In the genomic region with DNA sequence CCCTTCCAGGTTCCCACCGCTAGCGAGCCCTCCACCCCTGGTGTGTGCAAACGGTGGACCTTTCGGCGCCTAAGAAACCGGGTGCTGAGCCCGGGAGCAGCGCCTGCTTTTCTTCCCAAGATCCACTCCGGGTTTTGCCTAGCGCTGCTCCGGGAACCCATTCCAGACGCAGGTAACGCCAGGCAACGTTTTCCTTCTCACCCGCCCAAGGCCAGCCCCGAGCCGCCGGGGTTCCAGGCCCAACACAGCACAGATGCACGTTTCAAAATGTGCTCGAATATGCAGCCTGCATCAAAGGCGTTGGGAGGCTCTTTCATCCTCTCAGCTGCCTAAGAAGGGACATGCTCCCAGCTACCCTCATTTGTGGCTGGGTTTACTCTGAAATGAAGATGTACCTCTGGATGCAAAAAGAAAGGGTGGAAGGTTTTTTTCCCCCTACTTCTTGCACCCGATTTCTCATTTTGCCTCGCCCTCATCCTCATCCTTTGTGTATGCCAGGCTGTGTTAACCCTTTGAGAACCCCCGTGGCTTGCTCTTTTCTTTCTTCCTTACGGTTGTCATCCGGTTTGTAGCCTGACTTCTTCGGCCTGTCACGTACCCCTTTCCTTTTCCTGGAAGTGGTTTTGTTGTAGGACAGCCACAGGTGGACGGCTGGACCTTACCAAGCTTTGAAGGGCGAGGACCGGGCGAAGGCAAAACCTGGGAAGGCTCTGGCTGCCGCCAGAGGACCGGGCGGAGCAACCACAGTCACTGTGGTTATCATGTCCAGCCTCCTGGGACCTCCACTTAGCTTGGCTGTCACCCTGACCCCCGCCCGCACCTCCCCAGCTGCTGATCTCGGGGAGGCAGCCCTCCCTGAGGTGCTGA, we compare ENCODE assay signal across 7 cellular contexts.
DNase-seq lines count a peak whose midpoint lies in the region; ATAC-seq and TF ChIP-seq lines count a peak whose summit lies in the region.

No MANE protein-coding gene starts in this region.

- H3K4me2 ChIP-seq in skeletal muscle satellite cell (ENCODE audit: low read length): peak overlapping the region; percentile 92

- TF ChIP-seq CTCF in breast epithelium (IDR thresholded peaks at IDR 0.05): no peak

- H3K36me3 ChIP-seq in breast epithelium (no peaks in the 10 kb centered on the region), skeletal muscle satellite cell (ENCODE audit: insufficient read depth, low read length) (no peaks in the 10 kb centered on the region)

- ATAC-seq in GM18519 (IDR thresholded peaks at IDR 0.05; ENCODE audit: low FRiP score, unreplicated experiment) (peak; percentile 80), HG02943 (IDR thresholded peaks at IDR 0.05; ENCODE audit: low read depth, unreplicated experiment) (peak; percentile 82)

- intact Hi-C loops in breast epithelium (cut with DNase I; ENCODE audit: low total_unique reads): no loop called here

- H3K9me3 ChIP-seq in breast epithelium (no peaks in the 10 kb centered on the region), iPS-18c (ENCODE audit: control insufficient read depth, insufficient read depth, low read length) (no peaks in the 10 kb centered on the region), skeletal muscle satellite cell (replicated peaks; ENCODE audit: low read length) (no peaks in the 10 kb centered on the region)

- H3K27me3 ChIP-seq in breast epithelium: no peaks in the 10 kb centered on the region
- peaks cover 7% of the 10 kb centered on the region for H3K27me3 ChIP-seq in skeletal muscle satellite cell (ENCODE audit: control insufficient read depth, insufficient read depth, low read length)

- H3K4me1 ChIP-seq in breast epithelium (peaks cover 0 to 4% of the 10 kb centered on the region in 2 donors), skeletal muscle satellite cell (ENCODE audit: control insufficient read depth, insufficient read depth, low read length) (peaks cover 8% of the 10 kb centered on the region)

- peak overlapping the region; percentile 62 for H3K9ac ChIP-seq in skeletal muscle satellite cell (ENCODE audit: low read depth, low read length)

- TF ChIP-seq POLR2A in breast epithelium (IDR thresholded peaks at IDR 0.05): no peak

- DNase-seq in NCI-H1694 treated with DMSO at 0.1 percent for 48 hours (lab: John Stamatoyannopoulos, UW): peak; percentile 84
- peak; percentile 7 for DNase-seq in T-helper 22 cell (ENCODE audit: low read depth)
- DNase-seq in breast epithelium (ENCODE audit: low spot score in 2 of 2): peak; percentile 66 to 85

- H3K27ac ChIP-seq in breast epithelium: peak overlapping the region; percentile 27 to 70

- peak overlapping the region; percentile 37 to 64 (median 50) for H3K4me3 ChIP-seq in breast epithelium
- peak overlapping the region; percentile 44; the same call in 1 of the 2 replicates for H3K4me3 ChIP-seq in iPS-18c (ENCODE audit: insufficient read depth, low read depth, low read length)
- H3K4me3 ChIP-seq in skeletal muscle satellite cell (ENCODE audit: low read length): peak overlapping the region; percentile 74

Comparison
In these comparisons a context has a peak if more than half of its experiments do, and no peak if none do; other contexts are left out.
1. Peak in every context shown above with its lines: DNase-seq, ATAC-seq, H3K4me3 ChIP-seq and H3K27ac ChIP-seq.
2. DNase-seq: peak in every context shown above with its lines; median percentile 84 in NCI-H1694 treated with DMSO at 0.1 percent for 48 hours; 76 in breast epithelium; 7 in T-helper 22 cell.